Comparison of ENCODE assay signal across 27 cellular contexts in the genomic region with DNA sequence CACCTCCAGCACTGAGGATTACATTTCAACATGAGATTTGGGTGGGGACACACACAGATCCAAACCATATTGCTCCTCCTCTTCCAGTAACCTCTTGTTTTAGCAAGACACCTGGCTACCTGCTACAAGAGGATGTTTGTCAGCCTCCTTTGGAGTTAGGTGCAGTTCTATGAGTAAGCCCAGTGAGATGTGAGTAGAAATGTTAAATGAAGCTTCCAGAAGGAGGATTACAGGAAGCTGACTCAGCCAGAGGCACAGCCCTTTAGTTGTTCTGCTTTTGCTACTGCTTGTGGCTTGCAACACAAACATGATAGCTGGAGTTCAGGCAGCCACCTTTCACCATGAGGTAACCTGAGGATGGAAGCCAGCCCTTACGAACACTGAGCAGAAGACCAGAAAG.
"Had no signal": no experiment of that assay in that cellular context is flagged by ENCODE, and none has a peak within 500 bp of the region (broad histone marks: within the 10 kb centered on the region; RNA-seq: fewer than 3 reads in every experiment).

No MANE protein-coding gene starts in this region.

- H3K4me3 Mint-ChIP-seq: effector memory CD8-positive, alpha-beta T cell; mesothelial cell of epicardium; naive B cell; natural killer cell treated with Interleukin-12 subunit alpha and Interleukin-12 subunit beta and Interleukin-15 and Interleukin-18, amount 100 ng/mL, for 72 hours; neural crest cell; stimulated activated naive CD8-positive, alpha-beta T cell treated with anti-CD3 and anti-CD28 coated beads, Interleukin-15, amount 100 ng/mL, for 72 hours had no signal

- H3K4me1 Mint-ChIP-seq: mesothelial cell of epicardium; stimulated activated naive CD8-positive, alpha-beta T cell treated with anti-CD3 and anti-CD28 coated beads, Interleukin-15, amount 100 ng/mL, for 72 hours had no signal

- DNase-seq: cortex of kidney; effector memory CD8-positive, alpha-beta T cell; foreskin fibroblast; gastrocnemius medialis; head of caudate nucleus; kidney; left cardiac atrium; left lung; mesenchymal stem cell; mucosa of descending colon; naive B cell; pancreas; right lobe of liver; small intestine; stimulated activated CD4-positive, alpha-beta T cell treated with anti-CD3 and anti-CD28 coated beads, Interleukin-1b, Interleukin-23, amount 100 ng/mL, for 48 hours; stimulated activated CD4-positive, alpha-beta T cell treated with anti-CD3 and anti-CD28 coated beads, Interleukin-4, amount 100 ng/mL, for 1 hour; stimulated activated CD8-positive, alpha-beta memory T cell treated with anti-CD3 and anti-CD28 coated beads, Interleukin-4, amount 100 ng/mL, for 48 hours; stimulated activated naive CD4-positive, alpha-beta T cell; stimulated activated naive CD8-positive, alpha-beta T cell treated with anti-CD3 and anti-CD28 coated beads, Interleukin-15, amount 100 ng/mL, for 72 hours; transverse colon; upper lobe of right lung; uterus had no signal

- H3K9me3 ChIP-seq: gastrocnemius medialis, mucosa of descending colon, neutrophil, pancreas, right lobe of liver, suprapubic skin, transverse colon, upper lobe of right lung, uterus had no signal

- H3K4me3 ChIP-seq: gastrocnemius medialis, left lung, mucosa of descending colon, pancreas, right lobe of liver, suprapubic skin, transverse colon, upper lobe of right lung, uterus had no signal

- H3K27ac ChIP-seq: gastrocnemius medialis, left lung, neutrophil, pancreas, right lobe of liver, suprapubic skin, transverse colon, upper lobe of right lung, uterus had no signal

- H3K36me3 Mint-ChIP-seq: mesothelial cell of epicardium; naive B cell; natural killer cell treated with Interleukin-12 subunit alpha and Interleukin-12 subunit beta and Interleukin-15 and Interleukin-18, amount 100 ng/mL, for 72 hours had no signal

- H3K27ac Mint-ChIP-seq: effector memory CD8-positive, alpha-beta T cell; mesothelial cell of epicardium; naive B cell; natural killer cell treated with Interleukin-12 subunit alpha and Interleukin-12 subunit beta and Interleukin-15 and Interleukin-18, amount 100 ng/mL, for 72 hours; stimulated activated naive CD8-positive, alpha-beta T cell treated with anti-CD3 and anti-CD28 coated beads, Interleukin-15, amount 100 ng/mL, for 72 hours had no signal

- H3K9me3 Mint-ChIP-seq: effector memory CD8-positive, alpha-beta T cell; natural killer cell treated with Interleukin-12 subunit alpha and Interleukin-12 subunit beta and Interleukin-15 and Interleukin-18, amount 100 ng/mL, for 72 hours; neural crest cell had no signal

- H3K4me1 ChIP-seq: gastrocnemius medialis, left lung, pancreas, suprapubic skin, transverse colon, upper lobe of right lung, uterus had no signal

- H3K36me3 ChIP-seq: gastrocnemius medialis, left lung, neutrophil, pancreas, right lobe of liver, suprapubic skin, transverse colon, upper lobe of right lung, uterus had no signal

- H3K27me3 ChIP-seq: gastrocnemius medialis, left lung, neutrophil, pancreas, right lobe of liver, suprapubic skin, transverse colon, upper lobe of right lung, uterus had no signal

- H3K27me3 Mint-ChIP-seq: naive B cell had no signal
